15 cellular contexts compared by ENCODE assay signal in genomic region chr20:33788351-33789049, GRCh38. TPM values are rescaled to one million over a fixed set of nuclear protein-coding genes. Genes with fewer than 3 reads are reported as not detected.
DNase-seq lines count a peak whose midpoint lies in the region; ATAC-seq and FAIRE-seq lines count a peak whose summit lies in the region.
"Had no signal": no experiment of that assay in that cellular context is flagged by ENCODE, and none has a peak within 500 bp of the region (broad histone marks: within the 10 kb centered on the region; RNA-seq: fewer than 3 reads in every experiment).

No MANE protein-coding gene starts in this region.

- no peaks in the 10 kb centered on the region for H3K27me3 ChIP-seq in NT2/D1 (ENCODE audit: insufficient read depth, insufficient read length)
- no peaks in the 10 kb centered on the region for H3K27me3 ChIP-seq in small intestine (ENCODE audit: control insufficient read depth in 2 of 2, insufficient read depth in 2 of 2, low read length in 2 of 2)
- no peaks in the 10 kb centered on the region for H3K27me3 ChIP-seq in GM23248 (replicated peaks; ENCODE audit: insufficient read depth)
- H3K27me3 ChIP-seq: BLaER1 treated with 17β-estradiol and CSF1 and Interleukin-3, amounts not matched to agents 10 nM and 100 nM; brain microvascular endothelial cell had no signal

- no peaks in the 10 kb centered on the region for H3K9me2 ChIP-seq in GM23248 (ENCODE audit: insufficient read depth)

- H3K4me1 ChIP-seq in NT2/D1 (ENCODE audit: insufficient read depth, insufficient read length) (peaks cover 10% of the 10 kb centered on the region), small intestine (ENCODE audit: control insufficient read depth in 2 of 2, insufficient read depth in 1 of 2, low read depth in 1 of 2, low read length in 1 of 2) (peaks cover 0 to 5% of the 10 kb centered on the region in 2 donors), GM23248 (ENCODE audit: insufficient read depth) (peaks cover 18% of the 10 kb centered on the region)

- peak; percentile 56 for DNase-seq in ELF-1 (ENCODE audit: low read depth, low spot score)
- no peak for DNase-seq in NT2/D1 (ENCODE audit: low read depth, low spot score)
- peak; percentile 18 for DNase-seq in kidney tubule cell (ENCODE audit: low spot score)
- peak; percentile 21 for DNase-seq in small intestine
- no peak for DNase-seq in stimulated activated CD4-positive, alpha-beta T cell treated with anti-CD3 and anti-CD28 coated beads, Interleukin-12 subunit alpha, Interleukin-12 subunit beta, amount 100 ng/mL, for 4 hours
- DNase-seq in GM23248: no peak
- DNase-seq: brain microvascular endothelial cell; hypothalamus; NCI-H774; SHP77; stimulated activated CD4-positive, alpha-beta T cell treated with anti-CD3 and anti-CD28 coated beads, Interleukin-4, amount 100 ng/mL, for 24 hours had no signal

- H4K20me1 ChIP-seq in GM23248 (ENCODE audit: insufficient read depth): no peaks in the 10 kb centered on the region
- H4K20me1 ChIP-seq: BLaER1 treated with 17β-estradiol and CSF1 and Interleukin-3, amounts not matched to agents 10 nM and 100 nM had no signal

- FAIRE-seq in small intestine (lab: Jason Lieb, UNC): no peak
- FAIRE-seq: TTC549 had no signal

- H3K4me3 ChIP-seq in NT2/D1 (ENCODE audit: insufficient read length, low read depth): no peak overlapping the region
- no peak overlapping the region for H3K4me3 ChIP-seq in small intestine (ENCODE audit: low read depth in 1 of 2, low read length in 2 of 2)
- H3K4me3 ChIP-seq in GM23248: no peak overlapping the region
- H3K4me3 ChIP-seq: BLaER1 treated with 17β-estradiol and CSF1 and Interleukin-3, amounts not matched to agents 10 nM and 100 nM had no signal

- H3K9ac ChIP-seq in NT2/D1 (ENCODE audit: insufficient read length, low read depth) (peak overlapping the region; percentile 26), GM23248 (no peak overlapping the region)

- in situ Hi-C loops in GM23248 (cut with MboI): no loop called here

- H2AFZ ChIP-seq in GM23248: no peak overlapping the region

- 85 to 92% (median 86%) methylated on average over 12 of the region's 12 CpGs for WGBS in small intestine, 3 donors
- WGBS in GM23248 (ENCODE audit: low coverage in 1 of 2, low lambda C conversion rate in 2 of 2, missing lambda C conversion rate in 2 of 2), 2 experiments: 95 to 97% methylated on average over 12 of the region's 12 CpGs

- H3F3A ChIP-seq in GM23248 (ENCODE audit: insufficient read depth): no peaks in the 10 kb centered on the region

- H3K79me2 ChIP-seq in GM23248 (ENCODE audit: insufficient read depth): no peaks in the 10 kb centered on the region

- H3K36me3 ChIP-seq in NT2/D1 (ENCODE audit: insufficient read depth, insufficient read length, low read length): peaks cover 11% of the 10 kb centered on the region
- H3K36me3 ChIP-seq in small intestine (ENCODE audit: control insufficient read depth in 2 of 2, insufficient read depth in 2 of 2, low read length in 2 of 2): no peaks in the 10 kb centered on the region
- no peaks in the 10 kb centered on the region for H3K36me3 ChIP-seq in GM23248 (ENCODE audit: low read depth)
- H3K36me3 ChIP-seq: brain microvascular endothelial cell had no signal

- no peak for ATAC-seq in GM19467 (IDR thresholded peaks at IDR 0.05; ENCODE audit: unreplicated experiment)
- ATAC-seq: sciatic nerve had no signal

- H3K4me2 ChIP-seq in GM23248 (ENCODE audit: unreplicated experiment): no peak overlapping the region

- H3K27ac ChIP-seq in small intestine (ENCODE audit: low read depth in 1 of 2, low read length in 1 of 2) (peak overlapping the region; percentile 11 to 91), GM23248 (no peak overlapping the region)

- no peaks in the 10 kb centered on the region for H3K9me3 ChIP-seq in NT2/D1 (ENCODE audit: insufficient read depth, low read length)
- no peaks in the 10 kb centered on the region for H3K9me3 ChIP-seq in small intestine (ENCODE audit: control insufficient read depth, low read depth)
- no peaks in the 10 kb centered on the region for H3K9me3 ChIP-seq in GM23248 (ENCODE audit: low read depth)
- H3K9me3 ChIP-seq: BLaER1 treated with 17β-estradiol and CSF1 and Interleukin-3, amounts not matched to agents 10 nM and 100 nM had no signal

RNA-seq across cellular contexts. Expression of gene CHMP4B, which starts 22.6 kb away (rescaled TPM):
- polyA plus RNA-seq in small intestine (100 to 1,000 TPM; 147 to 218 (median 199) TPM), GM23248 (2016; fragmentation: Nextera tagmentation; extraction: Ambion mirVana) (4.7 and 5.5 TPM in 2 replicates)
- 35.3 and 48.2 TPM in 2 replicates for total RNA-seq in GM23248 (2014; rRNA removed; shearing (Covaris generic))

RNA-seq across cellular contexts. Expression of gene ZNF341, which starts 56.7 kb away (rescaled TPM):
- 1 to 10 TPM; 3.2 to 4.4 (median 3.6) TPM for polyA plus RNA-seq in small intestine
- total RNA-seq in GM23248 (2014; rRNA removed; shearing (Covaris generic)): 2.3 and 2.5 TPM in 2 replicates
- polyA plus RNA-seq in GM23248 (2016; fragmentation: Nextera tagmentation; extraction: Ambion mirVana): 2.8 and 2.9 TPM in 2 replicates

Comparison
In these comparisons a context has a peak if more than half of its experiments do, and no peak if none do; other contexts are left out.
1. DNase-seq: peak in ELF-1 (single experiment), kidney tubule cell (single experiment) and small intestine (single experiment); none in NT2/D1 (single experiment), stimulated activated CD4-positive, alpha-beta T cell treated with anti-CD3 and anti-CD28 coated beads, Interleukin-12 subunit alpha, Interleukin-12 subunit beta, amount 100 ng/mL, for 4 hours (single experiment) and GM23248 (single experiment).
2. RNA of gene CHMP4B, which starts 22.6 kb away (polyA plus RNA-seq): 147 to 218 TPM in small intestine; 4.7 to 5.5 TPM in GM23248; every median in the first group is over 10 times any median in the second.